ENCODE assay signal across 9 cellular contexts in genomic region chr14:89430271-89430620, GRCh38. TPM values are rescaled to one million over a fixed set of nuclear protein-coding genes. Genes with fewer than 3 reads are reported as not detected.
DNase-seq lines count a peak whose midpoint lies in the region; ATAC-seq, FAIRE-seq and TF ChIP-seq lines count a peak whose summit lies in the region.
"Had no signal": no experiment of that assay in that cellular context is flagged by ENCODE, and none has a peak within 500 bp of the region (broad histone marks: within the 10 kb centered on the region; RNA-seq: fewer than 3 reads in every experiment).

No MANE protein-coding gene starts in this region.

- H3K27me3 ChIP-seq in endothelial cell of umbilical vein (ENCODE audit: control insufficient read depth in 2 of 2, insufficient read depth in 2 of 2, low read length in 2 of 2) (no peaks in the 10 kb centered on the region), stomach (no peaks in the 10 kb centered on the region)

- intact Hi-C loops in activated CD4-positive, alpha-beta T cell treated with anti-CD3 and anti-CD28 coated beads for 36 hours (cut with DNase I, micrococcal nuclease), result loop anchor here (1.0 to 5.0 kb wide), 8 partner anchors 8 to 527 kb away; partner anchors contain the start of genes FOXN3 (in 1 of the 2) and TDP1 (in 1 of the 2)
- intact Hi-C loops in endothelial cell of umbilical vein (cut with micrococcal nuclease) (no loop called here), stomach (cut with DNase I; ENCODE audit: low total_unique reads) (no loop called here)

- H3K4me3 Mint-ChIP-seq in activated CD4-positive, alpha-beta T cell treated with anti-CD3 and anti-CD28 coated beads for 36 hours, result peak overlapping the region; percentile 71

- peaks cover 67% of the 10 kb centered on the region for H3K4me1 Mint-ChIP-seq in activated CD4-positive, alpha-beta T cell treated with anti-CD3 and anti-CD28 coated beads for 36 hours

- TF ChIP-seq CTCF in endothelial cell of umbilical vein (IDR thresholded peaks at IDR 0.05; ENCODE audit: extremely low read depth in 1 of 2, insufficient read depth in 1 of 2, low read depth in 1 of 2, low read length in 2 of 2) (no peak), stomach (IDR thresholded peaks at IDR 0.05) (no peak)

- no peaks in the 10 kb centered on the region for H4K20me1 ChIP-seq in endothelial cell of umbilical vein (replicated peaks; ENCODE audit: control insufficient read depth, extremely low read depth, insufficient read depth, low read length)

- DNase-seq in activated CD4-positive, alpha-beta T cell treated with anti-CD3 and anti-CD28 coated beads for 36 hours, result no peak
- no peak for DNase-seq in activated CD4-positive, alpha-beta T cell treated with anti-CD3 and anti-CD28 coated beads, Interleukin-2, amount 50 U/mL, for 48 hours
- DNase-seq in Jurkat, Clone E6-1 (ENCODE audit: low read depth, low spot score), result no peak
- DNase-seq in endothelial cell of umbilical vein (ENCODE audit: low read depth, low spot score) (peak; percentile 34), stomach (no peak), cortex of kidney (lab: John Stamatoyannopoulos, UW) (no peak), NCI-H345 treated with DMSO at 0.1 percent for 48 hours (lab: John Stamatoyannopoulos, UW; ENCODE audit: unreplicated experiment) (no peak)
- DNase-seq in NK-92 treated with Interleukin-12 subunit alpha and Interleukin-12 subunit beta, amount 100 ng/mL, for 24 hours (lab: John Stamatoyannopoulos, UW), result no peak

- peak; percentile 7 for ATAC-seq in activated CD4-positive, alpha-beta T cell treated with anti-CD3 and anti-CD28 coated beads for 36 hours

- H3K4me1 ChIP-seq in endothelial cell of umbilical vein (ENCODE audit: control insufficient read depth, extremely low read depth, insufficient read depth, low read length) (peaks cover 24% of the 10 kb centered on the region), stomach (peaks cover 26 to 46% (median 34%) of the 10 kb centered on the region in 4 donors)

- peaks cover 10% of the 10 kb centered on the region for H3K36me3 Mint-ChIP-seq in activated CD4-positive, alpha-beta T cell treated with anti-CD3 and anti-CD28 coated beads for 36 hours (ENCODE audit: low read depth)

- FAIRE-seq in endothelial cell of umbilical vein (lab: Jason Lieb, UNC), result no peak

- WGBS in stomach, 5 donors, result 5 to 15% (median 6%) methylated on average over 1 of the region's 1 CpG

- H3K9me3 Mint-ChIP-seq in activated CD4-positive, alpha-beta T cell treated with anti-CD3 and anti-CD28 coated beads for 36 hours (ENCODE audit: low read depth), result no peaks in the 10 kb centered on the region

- H3K9me1 ChIP-seq in endothelial cell of umbilical vein (replicated peaks; ENCODE audit: control insufficient read depth, extremely low read depth, insufficient read depth, low read length), result no peaks in the 10 kb centered on the region

- no peak for TF ChIP-seq POLR2A in endothelial cell of umbilical vein (IDR thresholded peaks at IDR 0.05; ENCODE audit: low read depth, low read length)
- no peak for TF ChIP-seq POLR2A in stomach (IDR thresholded peaks at IDR 0.05)

- H3K4me2 ChIP-seq in endothelial cell of umbilical vein (ENCODE audit: insufficient read depth, low read length), result peak overlapping the region; percentile 74

- H3K9me3 ChIP-seq in endothelial cell of umbilical vein (replicated peaks; ENCODE audit: control insufficient read depth, insufficient read depth, low read length) (no peaks in the 10 kb centered on the region), stomach (no peaks in the 10 kb centered on the region)

- H3K27me3 Mint-ChIP-seq in activated CD4-positive, alpha-beta T cell treated with anti-CD3 and anti-CD28 coated beads for 36 hours, result no peaks in the 10 kb centered on the region

- POLR2A ChIA-PET in activated CD4-positive, alpha-beta T cell treated with anti-CD3 and anti-CD28 coated beads for 36 hours (lab: Charles Lee), result interaction anchor here (0.8 to 1.8 kb wide), 9 partner anchors 12 to 321 kb away, joined by 3 to 8 read pairs (median 4); no protein-coding TSS in a partner anchor
- POLR2A ChIA-PET in endothelial cell of umbilical vein (lab: Charles Lee), result no interaction called here

- BruUV-seq in endothelial cell of umbilical vein (replicated peaks; lab: Mats Ljungman, UMichigan), result no TSS peak

- CTCF ChIA-PET in activated CD4-positive, alpha-beta T cell treated with anti-CD3 and anti-CD28 coated beads for 36 hours (lab: Charles Lee), result interaction anchor here (0.6 to 2.1 kb wide), 9 partner anchors 13 to 1417 kb away, joined by 3 to 11 read pairs (median 3); no protein-coding TSS in a partner anchor
- CTCF ChIA-PET in endothelial cell of umbilical vein (lab: Charles Lee), result interaction anchor here (1.0 to 1.5 kb wide), 2 partner anchors 13 to 23 kb away, joined by 3 to 4 read pairs; no protein-coding TSS in a partner anchor

- no peaks in the 10 kb centered on the region for H3K36me3 ChIP-seq in endothelial cell of umbilical vein (ENCODE audit: control insufficient read depth in 2 of 2, extremely low read depth in 1 of 2, insufficient read depth in 2 of 2, low read length in 2 of 2)
- H3K36me3 ChIP-seq in stomach, result no peaks in the 10 kb centered on the region

- H3K79me2 ChIP-seq in endothelial cell of umbilical vein (ENCODE audit: control insufficient read depth, insufficient read depth, low read length), result no peaks in the 10 kb centered on the region

- H3K27ac Mint-ChIP-seq in activated CD4-positive, alpha-beta T cell treated with anti-CD3 and anti-CD28 coated beads for 36 hours, result peak overlapping the region; percentile 94

- dilution Hi-C loops in endothelial cell of umbilical vein (cut with MboI; ENCODE audit: extremely low pct_ligation_motif_present, low sequenced_read_pairs), result no loop called here

- H2AFZ ChIP-seq in endothelial cell of umbilical vein (ENCODE audit: low read depth, low read length), result no peak overlapping the region

- TF ChIP-seq EP300 in stomach (IDR thresholded peaks at IDR 0.05), result no peak

- H3K9ac ChIP-seq in endothelial cell of umbilical vein (replicated peaks; ENCODE audit: extremely low read depth, insufficient read depth, low read length), result peak overlapping the region; percentile 39

- peak overlapping the region; percentile 52 for H3K4me3 ChIP-seq in Jurkat, Clone E6-1 (ENCODE audit: low read length)
- H3K4me3 ChIP-seq in endothelial cell of umbilical vein (replicated peaks in 1 of 3; ENCODE audit: insufficient read depth in 1 of 3, low read depth in 1 of 3, low read length in 3 of 3), result peak overlapping the region in 1 of 3 experiments; percentile 7
- H3K4me3 ChIP-seq in stomach, result peak overlapping the region; percentile 23 to 37 (median 28)

- peak overlapping the region; percentile 0 for H3K27ac ChIP-seq in endothelial cell of umbilical vein (ENCODE audit: insufficient read depth, low read depth, low read length)
- H3K27ac ChIP-seq in stomach, result peak overlapping the region in 4 of 5 donors; percentile 39 to 87 (median 74)
- H3K27ac ChIP-seq: C4-2B had no signal

TF ChIP-seq in endothelial cell of umbilical vein, 7 proteins besides CTCF, POLR2A, EP300 and RAD21:
- TF ChIP-seq FOS (IDR thresholded peaks at IDR 0.05; ENCODE audit: borderline replicate concordance, insufficient read depth, low read length) (no peak), EZH2 (IDR thresholded peaks at IDR 0.05; ENCODE audit: borderline replicate concordance, low read depth, low read length, severe bottlenecking) (no peak), JUN (IDR thresholded peaks at IDR 0.05; ENCODE audit: borderline replicate concordance, insufficient read depth, insufficient read length, low read depth) (no peak), POLR2AphosphoS5 (IDR thresholded peaks at IDR 0.05; ENCODE audit: insufficient read depth, low read depth, low read length) (no peak), GATA2 (IDR thresholded peaks at IDR 0.05; ENCODE audit: insufficient read depth, insufficient read length, low read depth, low read length) (no peak), MAX (IDR thresholded peaks at IDR 0.05; ENCODE audit: insufficient read depth, insufficient read length) (no peak), MYC (IDR thresholded peaks at IDR 0.05; ENCODE audit: low read depth, low read length) (no peak)

RNA-seq across cellular contexts. Expression of gene FOXN3, which starts 13.2 kb away (rescaled TPM):
- total RNA-seq in activated CD4-positive, alpha-beta T cell treated with anti-CD3 and anti-CD28 coated beads for 36 hours, result 10 to 100 TPM; 69.1 to 76.3 TPM
- polyA plus RNA-seq in Jurkat, Clone E6-1 (2012; ENCODE audit: insufficient read depth, insufficient read length), result 30.0 TPM
- total RNA-seq in endothelial cell of umbilical vein (41.8 and 44.7 TPM in 2 replicates), stomach (100 to 1,000 TPM in 3 of 5 donors, 10 to 100 TPM in 2; 37.4 to 126 (median 100) TPM)
- polyA plus RNA-seq in endothelial cell of umbilical vein (16.7 and 16.9 TPM in 2 replicates), stomach (10 to 100 TPM; 12.5 to 38.5 (median 23.0) TPM)
- 18.5 and 19.6 TPM in 2 replicates for polyA plus RNA-seq in endothelial cell of umbilical vein (2011; cell fraction: cytosol; rRNA removed)
- 19.9 and 23.8 TPM in 2 replicates for polyA plus RNA-seq in endothelial cell of umbilical vein (2011; cell fraction: nucleus; rRNA removed)
- 26.9 and 29.9 TPM in 2 replicates for polyA plus RNA-seq in endothelial cell of umbilical vein (2012)
- polyA minus RNA-seq in endothelial cell of umbilical vein, result 67.6 and 73.4 TPM in 2 replicates
- polyA minus RNA-seq in endothelial cell of umbilical vein (2011; cell fraction: cytosol; rRNA and poly(A)+ RNA removed), result 9.5 TPM
- polyA minus RNA-seq in endothelial cell of umbilical vein (2011; cell fraction: nucleus; rRNA and poly(A)+ RNA removed), result 82.7 and 114 TPM in 2 replicates

Comparison
In these comparisons a context has a peak if more than half of its experiments do, and no peak if none do; other contexts are left out.
1. intact Hi-C loops: an anchor here in activated CD4-positive, alpha-beta T cell treated with anti-CD3 and anti-CD28 coated beads for 36 hours (1.0 to 5.0 kb wide); none called in endothelial cell of umbilical vein and stomach.